ENCODE assay signal across 8 cellular contexts in the genomic region with DNA sequence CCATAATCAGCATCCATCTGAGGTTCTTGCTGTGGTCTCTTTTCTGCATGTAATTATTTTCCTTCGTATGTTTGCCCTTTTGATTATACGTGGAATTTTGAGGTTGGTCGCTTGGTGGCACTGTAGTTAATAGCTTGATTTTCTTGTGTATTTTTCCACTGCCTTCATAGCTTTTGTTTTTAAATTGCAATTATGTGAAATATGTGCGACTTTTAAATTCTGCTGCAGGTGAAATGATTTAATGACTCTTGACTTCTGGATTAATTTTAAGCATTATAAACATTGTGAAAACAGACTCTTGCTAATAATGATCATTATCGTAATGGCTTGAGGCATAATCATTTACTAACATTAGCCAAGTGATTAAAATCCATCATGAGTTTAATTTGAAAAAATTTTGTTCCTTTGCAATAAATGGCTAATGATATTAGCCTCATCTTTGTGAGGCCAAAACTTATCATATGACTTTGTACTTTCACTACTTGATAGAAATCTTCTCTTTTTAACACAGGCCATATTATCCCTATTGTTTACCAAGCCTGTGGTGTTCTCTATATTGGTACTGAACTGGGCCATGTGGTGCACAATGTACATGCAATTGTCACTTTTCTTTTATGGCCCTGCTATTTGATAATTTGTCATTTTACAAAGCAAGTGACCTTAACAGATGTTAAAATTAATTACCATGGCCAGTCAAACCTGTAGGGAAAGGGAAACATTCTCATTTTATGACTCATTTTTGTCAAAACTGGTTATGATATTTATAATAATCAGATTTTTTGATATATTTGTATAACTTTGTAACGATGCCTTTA.
DNase-seq lines count a peak whose midpoint lies in the region; ATAC-seq, FAIRE-seq and TF ChIP-seq lines count a peak whose summit lies in the region.

No MANE protein-coding gene starts in this region.

- H3K9me3 ChIP-seq in prostate gland = no peaks in the 10 kb centered on the region

- DNase-seq in Daoy (ENCODE audit: low read depth) (peak; percentile 46), HEK293T (ENCODE audit: extremely low spot score) (peak; percentile 39), NCI-H2171 treated with DMSO at 0.1 percent for 48 hours (lab: John Stamatoyannopoulos, UW) (peak; percentile 51), frontal cortex (ENCODE audit: low spot score in 2 of 2) (peak; percentile 16 to 24), prostate gland (ENCODE audit: low spot score) (peak; percentile 25), H7 (no peak)
- peak; percentile 11 to 28 for DNase-seq in activated CD4-positive, alpha-beta T cell treated with anti-CD3 and anti-CD28 coated beads, Interleukin-2, amount 50 U/mL, for 48 hours

- no peak overlapping the region for H3K4me3 ChIP-seq in prostate gland
- no peak overlapping the region for H3K4me3 ChIP-seq in H7 (ENCODE audit: insufficient read depth, low read depth, low read length)

- H3K27me3 ChIP-seq in prostate gland (replicated peaks; ENCODE audit: insufficient read depth) = no peaks in the 10 kb centered on the region
- H3K27me3 ChIP-seq in H7 (ENCODE audit: control insufficient read depth, insufficient read depth, low read length) = no peaks in the 10 kb centered on the region

- no peak for TF ChIP-seq POLR2A in prostate gland (IDR thresholded peaks at IDR 0.05)

- CTCF ChIA-PET in HEK293T (lab: Yijun Ruan, JAX) = interaction anchor here (0.6 to 1.7 kb wide), 9 partner anchors 11 to 415 kb away, joined by 3 to 8 read pairs (median 3); no protein-coding TSS in a partner anchor

- H3K36me3 ChIP-seq in prostate gland (no peaks in the 10 kb centered on the region), H7 (replicated peaks; ENCODE audit: control insufficient read depth, insufficient read depth, low read length) (no peaks in the 10 kb centered on the region)

- whole genome bisulfite sequencing in prostate gland = 17% methylated on average over 6 of the region's 6 CpGs

- intact Hi-C loops in prostate gland (cut with DNase I) = loop anchor here (2.0 to 10.0 kb wide), 3 partner anchors 164 to 334 kb away; no protein-coding TSS in a partner anchor

- no peaks in the 10 kb centered on the region for H3K4me1 ChIP-seq in prostate gland (replicated peaks)

- TF ChIP-seq CTCF in prostate gland (IDR thresholded peaks at IDR 0.05) = peak; percentile 33 to 77 (median 61)

- POLR2A ChIA-PET in HEK293T (lab: Yijun Ruan, JAX) = no interaction called here

- no peak for ATAC-seq in HG02623 (IDR thresholded peaks at IDR 0.05; ENCODE audit: unreplicated experiment)

- FAIRE-seq in frontal cortex (lab: Jason Lieb, UNC) = peak; percentile 89

- H3K27ac ChIP-seq in prostate gland = no peak overlapping the region

TF ChIP-seq in HEK293T, 16 proteins besides CTCF, POLR2A, EP300 and RAD21:
- TF ChIP-seq TARDBP (IDR thresholded peaks at IDR 0.05) = no peak
